Comparison of ENCODE assay signal across 23 cellular contexts in genomic region chr5:26660116-26660515, GRCh38.
"Had no signal": no experiment of that assay in that cellular context is flagged by ENCODE, and none has a peak within 500 bp of the region (broad histone marks: within the 10 kb centered on the region; RNA-seq: fewer than 3 reads in every experiment).

No MANE protein-coding gene starts in this region.

- H3K4me2 ChIP-seq: hepatocyte had no signal

- H3K27me3 ChIP-seq: dorsolateral prefrontal cortex, esophagus muscularis mucosa, foreskin keratinocyte, gastroesophageal sphincter, heart left ventricle, hepatocyte, left lung had no signal

- H3K27ac ChIP-seq: coronary artery, dorsolateral prefrontal cortex, esophagus muscularis mucosa, foreskin keratinocyte, gastroesophageal sphincter, heart left ventricle, hepatocyte, left lung had no signal

- H2AFZ ChIP-seq: hepatocyte had no signal

- ATAC-seq: foreskin keratinocyte, gastroesophageal sphincter, heart left ventricle, left cardiac atrium, left lung, left ventricle myocardium superior, mucosa of descending colon had no signal

- H3K79me2 ChIP-seq: hepatocyte had no signal

- H3K36me3 ChIP-seq: esophagus muscularis mucosa, gastroesophageal sphincter, heart left ventricle, left lung had no signal

- H3K4me1 ChIP-seq: esophagus muscularis mucosa, foreskin keratinocyte, gastroesophageal sphincter, heart left ventricle, left lung had no signal

- DNase-seq: dermis blood vessel endothelial cell; dorsolateral prefrontal cortex; effector CD4-positive, alpha-beta T cell; effector memory CD4-positive, alpha-beta T cell; foreskin keratinocyte; heart left ventricle; hypothalamus; immature natural killer cell; islet precursor cell; left cardiac atrium; left ventricle myocardium superior; mammary epithelial cell; mucosa of descending colon; naive B cell had no signal

- FAIRE-seq: colon, endothelial cell of umbilical vein, frontal cortex had no signal

- H3K4me3 ChIP-seq: coronary artery, dorsolateral prefrontal cortex, esophagus muscularis mucosa, gastroesophageal sphincter, heart left ventricle, hepatocyte, left lung, lung, mucosa of descending colon had no signal
